1 cellular context compared by ENCODE assay signal in the genomic region with DNA sequence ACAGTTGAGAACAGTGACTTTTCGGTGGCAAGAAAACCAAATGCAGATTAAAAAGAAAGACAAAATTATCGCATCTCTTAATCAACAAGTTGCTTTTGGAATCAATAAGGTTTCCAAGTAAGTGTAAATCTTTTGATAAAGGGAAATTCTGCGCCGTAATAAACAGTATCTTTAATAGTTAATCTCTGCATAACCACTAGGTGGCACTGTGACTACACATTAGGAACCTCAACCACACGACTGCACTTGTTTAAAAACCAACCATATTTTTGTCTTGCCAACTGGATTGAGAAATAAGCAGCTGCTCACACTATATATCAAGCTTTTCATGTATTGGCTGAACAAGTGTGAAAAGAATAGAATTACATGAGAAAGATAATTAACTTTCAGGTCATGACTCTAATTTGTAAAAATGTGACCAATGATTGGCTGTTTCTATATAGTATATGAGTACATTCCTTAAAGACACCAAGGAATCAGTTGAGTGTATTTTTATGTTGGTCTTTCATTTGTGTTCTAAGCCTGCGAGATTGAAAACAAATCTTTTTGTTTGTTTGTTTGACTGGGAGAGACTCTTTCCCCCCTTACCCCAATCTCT.
A peak's percentile ranks its signal among the peaks of the same experiment; 100 is the strongest.
TF ChIP-seq lines count a peak whose summit lies in the region.

No MANE protein-coding gene starts in this region.

TF ChIP-seq in SK-N-SH, 30 proteins besides CTCF, POLR2A, EP300 and RAD21 (continued from another document):
- TF ChIP-seq SMC3 (IDR thresholded peaks at IDR 0.05; ENCODE audit: low read depth, low read length), result peak; percentile 76
